In genomic region chr12:64403708-64404469, GRCh38 we compare ENCODE assay signal across 9 cellular contexts. TPM values are rescaled to one million over a fixed set of nuclear protein-coding genes. Genes with fewer than 3 reads are reported as not detected.
DNase-seq lines count a peak whose midpoint lies in the region; ATAC-seq, FAIRE-seq and TF ChIP-seq lines count a peak whose summit lies in the region.
"Had no signal": no experiment of that assay in that cellular context is flagged by ENCODE, and none has a peak within 500 bp of the region (broad histone marks: within the 10 kb centered on the region; RNA-seq: fewer than 3 reads in every experiment).

XPOT (plus strand) TSS chr12:64404392; CDS start chr12:64410036, 5,644 bp downstream.

- H3K4me3 ChIP-seq in BE2C (ENCODE audit: low read depth, low read length), result peak within 1 kb of the TSS; percentile 97
- H3K4me3 ChIP-seq in choroid plexus epithelial cell (ENCODE audit: low read depth, low read length), result peak within 1 kb of the TSS; percentile 99

- DNase-seq in BE2C (peak; percentile 98), GM19239 (ENCODE audit: insufficient read length, low spot score) (peak; percentile 91), NCI-H510A treated with DMSO at 0.1 percent for 48 hours (lab: John Stamatoyannopoulos, UW) (peak; percentile 95), choroid plexus epithelial cell (ENCODE audit: low read depth) (peak; percentile 99), kidney glomerular epithelial cell (lab: John Stamatoyannopoulos, UW) (peak; percentile 88)
- peak; percentile 84 to 87 for DNase-seq in activated CD4-positive, alpha-beta T cell treated with anti-CD3 and anti-CD28 coated beads for 24 hours (ENCODE audit: low read depth in 2 of 2)
- peak; percentile 68 to 91 (median 83) for DNase-seq in stimulated activated CD4-positive, alpha-beta T cell treated with anti-CD3 and anti-CD28 coated beads, Interleukin-1b, Interleukin-23, amount 100 ng/mL, for 24 hours (ENCODE audit: low read depth in 4 of 4, low spot score in 1 of 4)

- H3K9me3 ChIP-seq in BE2C, result no peaks in the 10 kb centered on the region

- 0 out of 2 replicates have a peak, but pooled peaks cover 4% of the 10 kb centered on the region for H3K4me1 ChIP-seq in BE2C

- peaks cover 7% of the 10 kb centered on the region for H3K36me3 ChIP-seq in BE2C

- TF ChIP-seq CTCF in BE2C (IDR thresholded peaks at IDR 0.05; ENCODE audit: low read depth, low read length), result no peak
- TF ChIP-seq CTCF in choroid plexus epithelial cell (conservative IDR thresholded peaks at IDR 0.05; ENCODE audit: low read depth, low read length), result no peak

- peak; percentile 37 for FAIRE-seq in GM19239 (lab: Jason Lieb, UNC)
- FAIRE-seq: islet of Langerhans had no signal

- no peaks in the 10 kb centered on the region for H3K27me3 ChIP-seq in BE2C

- peak; percentile 94 for ATAC-seq in HG03442 (IDR thresholded peaks at IDR 0.05; ENCODE audit: unreplicated experiment)

RNA-seq across cellular contexts. Expression of gene XPOT, which starts in this region (rescaled TPM):
- 102 TPM for polyA plus RNA-seq in BE2C (2012; ENCODE audit: insufficient read depth, insufficient read length, low read depth)

Comparison
In these comparisons a context has a peak if more than half of its experiments do, and no peak if none do; other contexts are left out.
1. Peak in every context shown above with its lines: DNase-seq, ATAC-seq and H3K4me3 ChIP-seq.